1 cellular context compared by ENCODE assay signal in genomic region chrX:137032841-137033773, GRCh38.
TF ChIP-seq lines count a peak whose summit lies in the region.

No MANE protein-coding gene starts in this region.

TF ChIP-seq in HEK293, 187 proteins besides CTCF, POLR2A, EP300 and RAD21 (continued from another document):
- no peak for TF ChIP-seq ZNF510 (tag by site-specific recombination; IDR thresholded peaks at IDR 0.05; ENCODE audit: insufficient replicate concordance)
- peak; percentile 91 for TF ChIP-seq SCRT2 (tag by site-specific recombination; IDR thresholded peaks at IDR 0.05)
- peak; percentile 75 for TF ChIP-seq ZNF366 (tag by site-specific recombination; conservative IDR thresholded peaks at IDR 0.05)
- TF ChIP-seq KLF1 (tag by site-specific recombination; IDR thresholded peaks at IDR 0.05), result no peak
- peak; percentile 25; the same call in 1 of the 2 replicates for TF ChIP-seq ZNF843 (tag by site-specific recombination; IDR thresholded peaks at IDR 0.05)
- TF ChIP-seq HOXD13 (CRISPR knock-in tag; IDR thresholded peaks at IDR 0.05; ENCODE audit: borderline replicate concordance), result 0 out of 2 replicates have a peak, but pooled peaks have one; percentile 26
